Comparison of ENCODE assay signal across 30 cellular contexts in the genomic region with DNA sequence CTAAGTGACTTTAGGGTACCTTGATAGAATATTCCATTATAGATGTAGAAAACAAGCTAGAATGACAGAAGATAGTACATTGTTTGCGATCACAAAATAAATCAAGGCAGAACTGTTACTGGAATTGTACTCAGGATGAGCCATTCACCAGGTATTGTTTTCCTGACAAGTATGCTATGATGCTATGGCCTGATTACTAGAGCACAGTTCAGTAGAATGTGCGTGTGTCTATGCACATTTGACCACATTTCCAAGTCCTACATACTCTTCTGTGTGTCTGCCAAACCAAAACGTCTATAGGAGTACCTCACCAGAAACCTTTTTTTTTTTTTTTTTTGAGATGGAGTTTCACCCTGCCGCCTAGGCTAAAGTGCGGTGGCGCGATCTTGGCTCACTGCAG.
"Had no signal": no experiment of that assay in that cellular context is flagged by ENCODE, and none has a peak within 500 bp of the region (broad histone marks: within the 10 kb centered on the region; RNA-seq: fewer than 3 reads in every experiment).

No MANE protein-coding gene starts in this region.

- H3K27me3 ChIP-seq: adrenal gland, esophagus muscularis mucosa, foreskin keratinocyte, gastroesophageal sphincter, heart right ventricle had no signal

- H3K27ac ChIP-seq: adrenal gland, esophagus muscularis mucosa, foreskin keratinocyte, gastroesophageal sphincter, heart right ventricle had no signal

- H3K4me1 ChIP-seq: adrenal gland had no signal

- H3K36me3 ChIP-seq: adrenal gland, esophagus muscularis mucosa, gastroesophageal sphincter, heart right ventricle had no signal

- FAIRE-seq: bronchial epithelial cell, colon had no signal

- DNase-seq: activated CD4-positive, alpha-beta memory T cell treated with anti-CD3 and anti-CD28 coated beads for 36 hours; activated CD4-positive, alpha-beta T cell treated with anti-CD3 and anti-CD28 coated beads for 36 hours; activated CD4-positive, CD25-positive, alpha-beta regulatory T cell; activated CD4-positive, CD25-positive, alpha-beta regulatory T cell treated with anti-CD3 and anti-CD28 coated beads, Interleukin-2, amount 50 U/mL, for 72 hours; activated CD8-positive, alpha-beta memory T cell treated with anti-CD3 and anti-CD28 coated beads, Interleukin-2, amount 10 ng/mL, durations not matched to agents 7 days and 5 days; activated CD8-positive, alpha-beta memory T cell treated with anti-CD3 and anti-CD28 coated beads, Interleukin-2, amount 50 U/mL, for 4 hours; activated CD8-positive, alpha-beta T cell treated with anti-CD3 and anti-CD28 coated beads, Interleukin-2, amount 10 ng/mL, durations not matched to agents 7 days and 5 days; activated effector memory CD4-positive, alpha-beta T cell treated with anti-CD3 and anti-CD28 coated beads, Interleukin-2, amount 50 U/mL, for 16 hours; activated naive CD4-positive, alpha-beta T cell treated with anti-CD3 and anti-CD28 coated beads for 36 hours; activated naive CD8-positive, alpha-beta T cell treated with anti-CD3 and anti-CD28 coated beads for 36 hours; activated naive CD8-positive, alpha-beta T cell treated with anti-CD3 and anti-CD28 coated beads, Interleukin-2, amount 50 U/mL, for 24 hours; activated T-cell treated with anti-CD3 and anti-CD28 coated beads, Interleukin-2, amount 50 U/mL, for 1 hour; activated T-cell treated with anti-CD3 and anti-CD28 coated beads, Interleukin-2, amount 50 U/mL, for 48 hours; adrenal gland; amygdala; aorta; caudate nucleus; cortex of kidney; dermis blood vessel endothelial cell; effector CD4-positive, alpha-beta T cell; effector memory CD8-positive, alpha-beta T cell; erythroblast; foreskin keratinocyte; heart right ventricle; T-helper 1 cell; T-helper 2 cell had no signal

- ATAC-seq: activated CD4-positive, alpha-beta T cell treated with anti-CD3 and anti-CD28 coated beads for 36 hours; activated CD8-positive, alpha-beta memory T cell treated with anti-CD3 and anti-CD28 coated beads, Interleukin-2, amount 10 ng/mL, durations not matched to agents 7 days and 5 days; activated CD8-positive, alpha-beta T cell treated with anti-CD3 and anti-CD28 coated beads, Interleukin-2, amount 10 ng/mL, durations not matched to agents 7 days and 5 days; activated naive CD8-positive, alpha-beta T cell treated with anti-CD3 and anti-CD28 coated beads, Interleukin-2, amount 50 U/mL, for 24 hours; effector memory CD8-positive, alpha-beta T cell; foreskin keratinocyte; gastroesophageal sphincter; heart right ventricle had no signal

- H3K4me3 ChIP-seq: adrenal gland, esophagus muscularis mucosa, gastroesophageal sphincter, heart right ventricle had no signal

- H3K9me3 ChIP-seq: adrenal gland, esophagus muscularis mucosa, gastroesophageal sphincter, heart right ventricle had no signal
